ENCODE assay signal across 8 cellular contexts in the genomic region with DNA sequence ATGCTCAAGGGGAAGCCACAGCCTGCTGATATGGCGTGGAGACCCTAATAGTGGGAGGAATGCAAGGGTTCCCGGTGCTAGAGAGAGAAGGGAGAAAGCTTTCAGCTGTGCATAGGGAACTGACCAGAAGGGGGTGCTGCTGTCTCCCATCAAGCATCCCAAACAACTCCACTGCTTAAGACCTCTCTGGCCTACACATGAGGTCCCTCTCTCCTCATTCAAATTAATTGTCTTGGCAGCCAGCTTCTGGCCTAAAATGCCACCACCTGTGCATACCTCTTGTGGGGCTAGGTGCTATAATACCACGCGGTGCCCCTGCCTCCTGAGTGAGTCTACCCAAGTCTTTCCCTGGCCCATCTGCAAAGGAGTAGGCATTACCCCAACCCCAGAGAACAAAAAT. TPM values are rescaled to one million over a fixed set of nuclear protein-coding genes. Genes with fewer than 3 reads are reported as not detected.
DNase-seq lines count a peak whose midpoint lies in the region; ATAC-seq and TF ChIP-seq lines count a peak whose summit lies in the region.

No MANE protein-coding gene starts in this region.

- H3K4me3 Mint-ChIP-seq in endothelial cell (ENCODE audit: unreplicated experiment): no peak overlapping the region

- no peak overlapping the region for H3K27ac Mint-ChIP-seq in endothelial cell (ENCODE audit: unreplicated experiment)

- ATAC-seq in GM18519 (IDR thresholded peaks at IDR 0.05; ENCODE audit: low FRiP score, unreplicated experiment): no peak

- H3K9me3 Mint-ChIP-seq in endothelial cell (ENCODE audit: unreplicated experiment): no peaks in the 10 kb centered on the region

- H3K27me3 Mint-ChIP-seq in endothelial cell (ENCODE audit: unreplicated experiment): peaks cover 24% of the 10 kb centered on the region

- H3K27ac ChIP-seq in substantia nigra (ENCODE audit: low read depth, low read length, poor library complexity, severe bottlenecking): no peak overlapping the region

- H3K36me3 Mint-ChIP-seq in endothelial cell (ENCODE audit: low read depth, unreplicated experiment): peaks cover 12% of the 10 kb centered on the region

- peak; percentile 54 for TF ChIP-seq CTCF in endothelial cell (IDR thresholded peaks at IDR 0.05; ENCODE audit: unreplicated experiment)

- peak; percentile 81 for DNase-seq in Ammon's horn (ENCODE audit: low spot score)
- peak; percentile 76 for DNase-seq in GM19238 (ENCODE audit: insufficient read length, low spot score)
- peak; percentile 54 for DNase-seq in NCI-H460 (ENCODE audit: extremely low read depth, low read depth)
- peak; percentile 68 to 75 for DNase-seq in activated CD4-positive, alpha-beta T cell treated with anti-CD3 and anti-CD28 coated beads, Interleukin-2, amount 50 U/mL, for 48 hours
- DNase-seq in endothelial cell (ENCODE audit: low spot score): peak; percentile 76
- DNase-seq in mucosa of gallbladder (ENCODE audit: low spot score): peak; percentile 78
- peak in 32 of 49 donors; percentile 10 to 59 (median 34) for DNase-seq in substantia nigra (lab: John Stamatoyannopoulos, UW)

- H3K4me1 Mint-ChIP-seq in endothelial cell (ENCODE audit: unreplicated experiment): peaks cover 3% of the 10 kb centered on the region

RNA-seq across cellular contexts. Expression of gene ADISSP, which starts 14.5 kb away (rescaled TPM):
- 42.0 and 50.7 TPM in 2 replicates for total RNA-seq in NCI-H460 (2014; rRNA removed; shearing (Covaris generic))
- 58.3 and 60.7 TPM in 2 replicates for polyA plus RNA-seq in NCI-H460 (2014; cell fraction: nucleus; rRNA removed)
- 18.0 TPM for total RNA-seq in endothelial cell (ENCODE audit: unreplicated experiment)
- 61.1 TPM for total RNA-seq in mucosa of gallbladder

RNA-seq across cellular contexts. Expression of gene HSPA12B, which starts 20.6 kb away (rescaled TPM):
- not detected in 2 replicates for total RNA-seq in NCI-H460 (2014; rRNA removed; shearing (Covaris generic))
- polyA plus RNA-seq in NCI-H460 (2014; cell fraction: nucleus; rRNA removed): not detected in 2 replicates
- total RNA-seq in endothelial cell (ENCODE audit: unreplicated experiment) (12.7 TPM), mucosa of gallbladder (5.4 TPM)

RNA-seq across cellular contexts. Expression of gene SPEF1, which starts 28.1 kb away (rescaled TPM):
- 0.20 TPM in 1 of 2 replicates, not detected in the other for total RNA-seq in NCI-H460 (2014; rRNA removed; shearing (Covaris generic))
- polyA plus RNA-seq in NCI-H460 (2014; cell fraction: nucleus; rRNA removed): 0.24 TPM in 1 of 2 replicates, not detected in the other
- total RNA-seq in endothelial cell (ENCODE audit: unreplicated experiment) (0.23 TPM), mucosa of gallbladder (0.75 TPM)

RNA-seq across cellular contexts. Expression of gene CENPB, which starts 33.4 kb away (rescaled TPM):
- 53.1 and 56.2 TPM in 2 replicates for total RNA-seq in NCI-H460 (2014; rRNA removed; shearing (Covaris generic))
- 85.7 and 86.3 TPM in 2 replicates for polyA plus RNA-seq in NCI-H460 (2014; cell fraction: nucleus; rRNA removed)
- total RNA-seq in endothelial cell (ENCODE audit: unreplicated experiment) (57.9 TPM), mucosa of gallbladder (109 TPM)

RNA-seq across cellular contexts. Expression of gene SIGLEC1, which starts 40.7 kb away (rescaled TPM):
- not detected in 2 replicates for total RNA-seq in NCI-H460 (2014; rRNA removed; shearing (Covaris generic))
- 0.03 TPM in 1 of 2 replicates, not detected in the other for polyA plus RNA-seq in NCI-H460 (2014; cell fraction: nucleus; rRNA removed)
- not detected for total RNA-seq in endothelial cell (ENCODE audit: unreplicated experiment)
- total RNA-seq in mucosa of gallbladder: 8.2 TPM
